34 cellular contexts compared by ENCODE assay signal in the genomic region with DNA sequence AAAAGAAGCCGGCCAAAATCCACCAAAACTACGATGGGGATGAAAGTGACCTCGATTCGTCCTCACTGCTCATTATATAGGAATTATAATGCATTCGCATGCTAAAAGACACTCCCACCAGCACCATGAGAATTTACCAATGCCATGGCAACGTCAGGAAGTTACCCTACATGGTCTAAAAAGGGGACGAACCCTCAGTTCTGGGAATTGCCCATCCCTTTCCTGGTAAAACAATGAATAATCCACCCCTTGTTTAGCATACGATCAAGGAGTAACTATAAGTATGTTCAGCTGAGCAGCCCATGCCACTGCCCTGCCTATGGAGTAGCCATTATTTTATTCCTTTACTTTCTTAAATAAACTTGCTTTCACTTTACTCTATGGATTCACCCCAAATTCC. TPM values are rescaled to one million over a fixed set of nuclear protein-coding genes. Genes with fewer than 3 reads are reported as not detected.
"Had no signal": no experiment of that assay in that cellular context is flagged by ENCODE, and none has a peak within 500 bp of the region (broad histone marks: within the 10 kb centered on the region; RNA-seq: fewer than 3 reads in every experiment).

No MANE protein-coding gene starts in this region.

- ATAC-seq: activated CD4-positive, alpha-beta T cell treated with anti-CD3 and anti-CD28 coated beads for 36 hours; activated CD4-positive, CD25-positive, alpha-beta regulatory T cell treated with anti-CD3 and anti-CD28 coated beads, Interleukin-2, amount 50 U/mL, for 24 hours; activated CD8-positive, alpha-beta memory T cell treated with anti-CD3 and anti-CD28 coated beads, Interleukin-2, amount 10 ng/mL, durations not matched to agents 7 days and 5 days; activated CD8-positive, alpha-beta T cell treated with anti-CD3 and anti-CD28 coated beads, Interleukin-2, amount 10 ng/mL, durations not matched to agents 7 days and 5 days; body of pancreas; WTC11 had no signal

- DNase-seq: activated CD4-positive, alpha-beta memory T cell treated with anti-CD3 and anti-CD28 coated beads, Interleukin-2, amount 10 ng/mL, durations not matched to agents 7 days and 5 days; activated CD4-positive, alpha-beta T cell treated with anti-CD3 and anti-CD28 coated beads for 1 hour; activated CD4-positive, alpha-beta T cell treated with anti-CD3 and anti-CD28 coated beads for 36 hours; activated CD4-positive, alpha-beta T cell treated with anti-CD3 and anti-CD28 coated beads for 48 hours; activated CD4-positive, alpha-beta T cell treated with anti-CD3 and anti-CD28 coated beads, Interleukin-2, amount 10 ng/mL, durations not matched to agents 7 days and 5 days; activated CD4-positive, alpha-beta T cell treated with anti-CD3 and anti-CD28 coated beads, Interleukin-2, amount 50 U/mL, for 48 hours; activated CD4-positive, CD25-positive, alpha-beta regulatory T cell; activated CD8-positive, alpha-beta memory T cell treated with anti-CD3 and anti-CD28 coated beads for 24 hours; activated CD8-positive, alpha-beta memory T cell treated with anti-CD3 and anti-CD28 coated beads, Interleukin-2, amount 10 ng/mL, durations not matched to agents 7 days and 5 days; activated CD8-positive, alpha-beta memory T cell treated with anti-CD3 and anti-CD28 coated beads, Interleukin-2, amount 50 U/mL, for 48 hours; activated CD8-positive, alpha-beta T cell treated with anti-CD3 and anti-CD28 coated beads, Interleukin-2, amount 10 ng/mL, durations not matched to agents 7 days and 5 days; activated effector memory CD4-positive, alpha-beta T cell treated with Interleukin-2 at 50 U/mL for 16 hours; activated gamma-delta T cell; activated naive CD4-positive, alpha-beta T cell treated with anti-CD3 and anti-CD28 coated beads, Interleukin-2, amount 10 ng/mL, durations not matched to agents 7 days and 5 days; activated naive CD4-positive, alpha-beta T cell treated with Interleukin-2 at 50 U/mL for 16 hours; activated naive CD8-positive, alpha-beta T cell treated with anti-CD3 and anti-CD28 coated beads, Interleukin-2, amount 10 ng/mL, durations not matched to agents 7 days and 5 days; activated T-cell treated with anti-CD3 and anti-CD28 coated beads, Interleukin-2, amount 50 U/mL, for 24 hours; activated T-cell treated with anti-CD3 and anti-CD28 coated beads, Interleukin-2, amount 50 U/mL, for 48 hours; adrenal gland; amniotic stem cell; aorta; body of pancreas; brain microvascular endothelial cell; central memory CD4-positive, alpha-beta T cell; T-helper 1 cell; T-helper 2 cell; T-helper 9 cell; WERI-Rb-1 had no signal

- H3K4me3 ChIP-seq: adrenal gland, body of pancreas, breast epithelium had no signal

- H3K4me1 ChIP-seq: adrenal gland, body of pancreas, breast epithelium had no signal

- FAIRE-seq: astrocyte, TTC549 had no signal

- H3K27me3 ChIP-seq: brain microvascular endothelial cell had no signal

- H3K9me3 ChIP-seq: adrenal gland, body of pancreas, breast epithelium had no signal

- H3K27ac ChIP-seq: adrenal gland, body of pancreas, brain microvascular endothelial cell, breast epithelium, WERI-Rb-1 had no signal

- H3K36me3 ChIP-seq: adrenal gland, brain microvascular endothelial cell, breast epithelium, WERI-Rb-1 had no signal

RNA-seq across cellular contexts. Expression of gene SLC52A3, which starts 45.1 kb away (rescaled TPM):
- total RNA-seq: activated CD4-positive, alpha-beta memory T cell treated with anti-CD3 and anti-CD28 coated beads, Interleukin-2, amount 10 ng/mL, durations not matched to agents 7 days and 5 days; activated CD4-positive, alpha-beta T cell treated with anti-CD3 and anti-CD28 coated beads for 36 hours; activated CD4-positive, alpha-beta T cell treated with anti-CD3 and anti-CD28 coated beads, Interleukin-2, amount 10 ng/mL, durations not matched to agents 7 days and 5 days; activated CD8-positive, alpha-beta memory T cell treated with anti-CD3 and anti-CD28 coated beads, Interleukin-2, amount 10 ng/mL, durations not matched to agents 7 days and 5 days; activated CD8-positive, alpha-beta T cell treated with anti-CD3 and anti-CD28 coated beads, Interleukin-2, amount 10 ng/mL, durations not matched to agents 7 days and 5 days; activated naive CD8-positive, alpha-beta T cell treated with anti-CD3 and anti-CD28 coated beads, Interleukin-2, amount 10 ng/mL, durations not matched to agents 7 days and 5 days; activated T-helper 2 cell treated with anti-CD3 and anti-CD28 coated beads, Interferon-gamma antibody, Interleukin-2, Interleukin-4, amounts not matched to agents 10 μg/mL and 5 μg/mL and 100 μg/mL, durations not matched to agents 14 hours and 24 hours and 36 hours had no signal
